8 cellular contexts compared by ENCODE assay signal in genomic region chr5:88141695-88141979, GRCh38.
DNase-seq lines count a peak whose midpoint lies in the region; ATAC-seq and TF ChIP-seq lines count a peak whose summit lies in the region.

No MANE protein-coding gene starts in this region.

- H3K27ac ChIP-seq in SJCRH30, result no peak overlapping the region
- no peak overlapping the region for H3K27ac ChIP-seq in skin epidermis

- no peak for TF ChIP-seq CTCF in GM12864 (IDR thresholded peaks at IDR 0.05; ENCODE audit: low read depth, low read length, missing control alignments)
- no peak for TF ChIP-seq CTCF in foreskin fibroblast (IDR thresholded peaks at IDR 0.05; ENCODE audit: low read depth, low read length)

- no peaks in the 10 kb centered on the region for H3K9me3 ChIP-seq in SJCRH30 (replicated peaks)

- DNase-seq in GM12864 (ENCODE audit: low read depth), result no peak
- DNase-seq in SJCRH30, result no peak
- DNase-seq in foreskin fibroblast, result no peak
- no peak for DNase-seq in NCI-H1930 (lab: John Stamatoyannopoulos, UW)
- DNase-seq in activated gamma-delta T cell treated with Interleukin-2 at 50 U/mL for 16 hours, result no peak
- DNase-seq in activated CD4-positive, alpha-beta T cell treated with anti-CD3 and anti-CD28 coated beads, Interleukin-2, amount 50 U/mL, for 4 hours, result no peak

- H3K4me3 ChIP-seq in GM12864 (ENCODE audit: low read depth, low read length) (peak overlapping the region; percentile 40; the same call in 1 of the 2 replicates), SJCRH30 (peak overlapping the region; percentile 63), foreskin fibroblast (ENCODE audit: low read depth in 1 of 2, low read length in 2 of 2) (peak overlapping the region; percentile 32 to 58), skin epidermis (peak overlapping the region in 4 of 7 experiments; percentile 16 to 48 (median 30))

- no peaks in the 10 kb centered on the region for H3K36me3 ChIP-seq in SJCRH30

- no peaks in the 10 kb centered on the region for H3K4me1 ChIP-seq in SJCRH30

- H3K27me3 ChIP-seq in SJCRH30, result no peaks in the 10 kb centered on the region

- no peak for ATAC-seq in HG02798 (IDR thresholded peaks at IDR 0.05; ENCODE audit: poor library complexity, unreplicated experiment)
